7 cellular contexts compared by ENCODE assay signal in the genomic region with DNA sequence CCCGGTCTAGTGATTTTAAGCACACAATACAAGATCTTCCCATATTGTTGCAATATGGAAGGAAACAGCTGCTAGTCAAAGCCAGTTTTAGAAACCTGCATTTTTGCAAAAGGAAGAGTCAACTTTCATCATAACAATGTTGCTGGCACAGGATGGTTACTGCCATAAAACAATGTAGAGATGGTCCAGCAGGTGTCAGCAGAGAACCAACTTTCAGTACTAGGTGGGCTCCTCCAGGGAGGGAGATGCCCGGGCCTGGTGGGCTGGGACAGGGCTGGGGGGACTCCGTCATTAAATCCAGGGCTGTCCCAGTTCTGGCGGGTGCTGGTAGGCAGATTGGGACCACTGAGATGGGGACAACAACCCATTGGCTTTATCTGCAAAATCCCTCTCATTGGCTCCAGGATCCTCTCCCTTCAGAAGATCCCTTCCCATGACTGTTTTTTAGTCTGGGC. TPM values are rescaled to one million over a fixed set of nuclear protein-coding genes. Genes with fewer than 3 reads are reported as not detected.
DNase-seq lines count a peak whose midpoint lies in the region; ATAC-seq and TF ChIP-seq lines count a peak whose summit lies in the region.

No MANE protein-coding gene starts in this region.

- H3K36me3 Mint-ChIP-seq in activated T-helper 17 cell treated with anti-CD3 and anti-CD28 coated beads, Interleukin-2, amount 50 U/mL, for 72 hours (ENCODE audit: low read depth), result peaks cover 7% of the 10 kb centered on the region

- H3K36me3 ChIP-seq in GM06990 (ENCODE audit: control insufficient read depth, insufficient read depth, low read length), result no peaks in the 10 kb centered on the region

- no peak overlapping the region for H3K27ac Mint-ChIP-seq in activated T-helper 17 cell treated with anti-CD3 and anti-CD28 coated beads, Interleukin-2, amount 50 U/mL, for 72 hours

- no peak overlapping the region for H3K4me3 ChIP-seq in GM06990 (replicated peaks; ENCODE audit: low read depth, low read length)
- H3K4me3 ChIP-seq in epithelial cell of esophagus (ENCODE audit: low read length), result no peak overlapping the region

- peak; percentile 67 for TF ChIP-seq CTCF in GM06990 (IDR thresholded peaks at IDR 0.05; ENCODE audit: insufficient read depth, low read length, poor library complexity, severe bottlenecking)
- peak; percentile 61 for TF ChIP-seq CTCF in epithelial cell of esophagus (IDR thresholded peaks at IDR 0.05; ENCODE audit: insufficient read depth, low read depth, low read length, missing control alignments)

- no peaks in the 10 kb centered on the region for H3K9me3 Mint-ChIP-seq in activated T-helper 17 cell treated with anti-CD3 and anti-CD28 coated beads, Interleukin-2, amount 50 U/mL, for 72 hours

- peaks cover 69% of the 10 kb centered on the region for H3K27me3 Mint-ChIP-seq in activated T-helper 17 cell treated with anti-CD3 and anti-CD28 coated beads, Interleukin-2, amount 50 U/mL, for 72 hours

- peaks cover 4% of the 10 kb centered on the region for H3K27me3 ChIP-seq in GM06990 (replicated peaks; ENCODE audit: control insufficient read depth, insufficient read depth, low read length)

- no peak overlapping the region for H3K4me3 Mint-ChIP-seq in activated T-helper 17 cell treated with anti-CD3 and anti-CD28 coated beads, Interleukin-2, amount 50 U/mL, for 72 hours

- peak; percentile 40 for ATAC-seq in HG02981 (IDR thresholded peaks at IDR 0.05; ENCODE audit: unreplicated experiment)
- ATAC-seq in activated T-helper 17 cell treated with anti-CD3 and anti-CD28 coated beads, Interleukin-2, amount 50 U/mL, for 72 hours (replicated peaks), result no peak

- DNase-seq in GM06990 (ENCODE audit: extremely low read depth, insufficient read length), result no peak
- peak; percentile 68 for DNase-seq in OCI-M1 (lab: John Stamatoyannopoulos, UW)
- DNase-seq in epithelial cell of esophagus (ENCODE audit: low read depth), result peak; percentile 28
- peak; percentile 71 for DNase-seq in myocyte (ENCODE audit: low read depth)
- no peak for DNase-seq in stimulated activated CD4-positive, alpha-beta T cell treated with anti-CD3 and anti-CD28 coated beads, Interleukin-4, amount 100 ng/mL, for 24 hours

- H3K4me1 Mint-ChIP-seq in activated T-helper 17 cell treated with anti-CD3 and anti-CD28 coated beads, Interleukin-2, amount 50 U/mL, for 72 hours, result peaks cover 11% of the 10 kb centered on the region

RNA-seq across cellular contexts. Expression of gene HLX, which starts 5.0 kb away (rescaled TPM):
- 2.3 and 4.0 TPM in 2 replicates for total RNA-seq in myocyte
- polyA plus RNA-seq in myocyte (2012), result 15.5 TPM
- total RNA-seq in activated T-helper 17 cell treated with anti-CD3 and anti-CD28 coated beads, Interleukin-2, amount 50 U/mL, for 72 hours, result 1 to 10 TPM in 1 of 2 donors, under 1 TPM in 1; 0.11 to 4.1 TPM

Comparison
In these comparisons a context has a peak if more than half of its experiments do, and no peak if none do; other contexts are left out.
1. DNase-seq: peak in OCI-M1 (single experiment), epithelial cell of esophagus (single experiment) and myocyte (single experiment); none in GM06990 (single experiment) and stimulated activated CD4-positive, alpha-beta T cell treated with anti-CD3 and anti-CD28 coated beads, Interleukin-4, amount 100 ng/mL, for 24 hours (single experiment).